Comparison of ENCODE assay signal across 1 cellular context in the genomic region with DNA sequence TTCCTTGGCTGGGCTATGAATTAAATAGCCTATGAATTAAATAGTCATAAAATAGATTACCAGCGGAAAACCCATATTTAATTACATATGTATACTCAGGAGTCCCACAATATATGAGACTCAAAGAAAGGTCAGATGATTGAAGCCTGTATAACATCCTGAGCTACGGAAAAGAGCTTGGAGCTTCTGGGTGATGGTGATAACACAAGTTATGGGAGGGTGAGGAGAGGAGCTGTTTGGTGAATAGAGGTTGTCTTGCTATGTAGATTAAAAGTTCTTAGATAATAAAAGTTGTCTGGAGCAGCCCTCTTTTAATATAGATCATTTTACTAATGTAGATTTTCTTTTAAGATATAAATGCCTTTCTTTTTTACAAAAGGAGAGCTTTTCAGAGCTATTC.
TF ChIP-seq lines count a peak whose summit lies in the region.

No MANE protein-coding gene starts in this region.

TF ChIP-seq in HepG2, 621 proteins besides CTCF, POLR2A, EP300 and RAD21:
- TF ChIP-seq, protein P1, sequence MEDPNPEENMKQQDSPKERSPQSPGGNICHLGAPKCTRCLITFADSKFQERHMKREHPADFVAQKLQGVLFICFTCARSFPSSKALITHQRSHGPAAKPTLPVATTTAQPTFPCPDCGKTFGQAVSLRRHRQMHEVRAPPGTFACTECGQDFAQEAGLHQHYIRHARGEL (CRISPR knock-in tag; IDR thresholded peaks at IDR 0.05) = no peak
- no peak for TF ChIP-seq PPARG (CRISPR knock-in tag; conservative IDR thresholded peaks at IDR 0.05)
- no peak for TF ChIP-seq U2AF1 (optimal IDR thresholded peaks at IDR 0.05; ENCODE audit: low read depth, low read length)
